ENCODE assay signal across 12 cellular contexts in genomic region chr3:25678581-25678980, GRCh38.
"Had no signal": no experiment of that assay in that cellular context is flagged by ENCODE, and none has a peak within 500 bp of the region (broad histone marks: within the 10 kb centered on the region; RNA-seq: fewer than 3 reads in every experiment).

No MANE protein-coding gene starts in this region.

- H3K4me3 Mint-ChIP-seq: activated CD8-positive, alpha-beta T cell treated with anti-CD3 and anti-CD28 coated beads for 36 hours; activated T-helper 1 cell treated with anti-CD3 and anti-CD28 coated beads, Interleukin-12 subunit alpha, Interleukin-12 subunit beta, Interleukin-2, Interleukin-4 antibody, amounts not matched to agents 30 ng/mL and 10 ng/mL and 1 ng/mL, durations not matched to agents 14 hours and 24 hours and 36 hours; brain had no signal

- H3K9me3 ChIP-seq: transverse colon had no signal

- H3K4me1 ChIP-seq: transverse colon had no signal

- H3K27ac Mint-ChIP-seq: activated CD8-positive, alpha-beta T cell treated with anti-CD3 and anti-CD28 coated beads for 36 hours; activated T-helper 1 cell treated with anti-CD3 and anti-CD28 coated beads, Interleukin-12 subunit alpha, Interleukin-12 subunit beta, Interleukin-2, Interleukin-4 antibody, amounts not matched to agents 30 ng/mL and 10 ng/mL and 1 ng/mL, durations not matched to agents 14 hours and 24 hours and 36 hours had no signal

- H3K36me3 Mint-ChIP-seq: brain had no signal

- H3K27ac ChIP-seq: SK-N-MC, transverse colon had no signal

- H3K27me3 ChIP-seq: transverse colon had no signal

- H3K9me3 Mint-ChIP-seq: activated CD8-positive, alpha-beta T cell treated with anti-CD3 and anti-CD28 coated beads for 36 hours; activated T-helper 1 cell treated with anti-CD3 and anti-CD28 coated beads, Interleukin-12 subunit alpha, Interleukin-12 subunit beta, Interleukin-2, Interleukin-4 antibody, amounts not matched to agents 30 ng/mL and 10 ng/mL and 1 ng/mL, durations not matched to agents 14 hours and 24 hours and 36 hours had no signal

- H3K27me3 Mint-ChIP-seq: activated CD8-positive, alpha-beta T cell treated with anti-CD3 and anti-CD28 coated beads for 36 hours; brain had no signal

- H3K36me3 ChIP-seq: transverse colon had no signal

- ATAC-seq: activated CD8-positive, alpha-beta T cell treated with anti-CD3 and anti-CD28 coated beads for 36 hours had no signal

- DNase-seq: activated CD4-positive, alpha-beta T cell treated with anti-CD3 and anti-CD28 coated beads for 4 hours; activated CD8-positive, alpha-beta T cell treated with anti-CD3 and anti-CD28 coated beads for 36 hours; activated naive CD4-positive, alpha-beta T cell; dermis blood vessel endothelial cell; foreskin fibroblast; small intestine; T-helper 1 cell; transverse colon had no signal

- FAIRE-seq: keratinocyte, small intestine had no signal

- H3K4me3 ChIP-seq: SK-N-MC, transverse colon had no signal
